3 cellular contexts compared by ENCODE assay signal in genomic region chr6:34371865-34372264, GRCh38.
A peak's percentile ranks its signal among the peaks of the same experiment; 100 is the strongest.
TF ChIP-seq lines count a peak whose summit lies in the region.

No MANE protein-coding gene starts in this region.

TF ChIP-seq in HEK293, 187 proteins besides CTCF, POLR2A, EP300 and RAD21:
- TF ChIP-seq ZNF146 (tag by site-specific recombination; IDR thresholded peaks at IDR 0.05), result peak; percentile 95; the same call in 1 of the 2 replicates
- TF ChIP-seq, protein P1, sequence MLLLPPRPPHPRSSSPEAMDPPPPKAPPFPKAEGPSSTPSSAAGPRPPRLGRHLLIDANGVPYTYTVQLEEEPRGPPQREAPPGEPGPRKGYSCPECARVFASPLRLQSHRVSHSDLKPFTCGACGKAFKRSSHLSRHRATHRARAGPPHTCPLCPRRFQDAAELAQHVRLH (tag by site-specific recombination; IDR thresholded peaks at IDR 0.05), result 0 out of 2 replicates have a peak, but pooled peaks have one; percentile 23

TF ChIP-seq in K562, 482 proteins besides CTCF, POLR2A, EP300 and RAD21:
- peak; percentile 52 for TF ChIP-seq ZNF146 (CRISPR knock-in tag; IDR thresholded peaks at IDR 0.05; ENCODE audit: unreplicated experiment)

TF ChIP-seq in HepG2, 621 proteins besides CTCF, POLR2A, EP300 and RAD21:
- TF ChIP-seq ZMYM3 (CRISPR knock-in tag; IDR thresholded peaks at IDR 0.05), result peak; percentile 26; the same call in 1 of the 2 replicates
